1 cellular context compared by ENCODE assay signal in the genomic region with DNA sequence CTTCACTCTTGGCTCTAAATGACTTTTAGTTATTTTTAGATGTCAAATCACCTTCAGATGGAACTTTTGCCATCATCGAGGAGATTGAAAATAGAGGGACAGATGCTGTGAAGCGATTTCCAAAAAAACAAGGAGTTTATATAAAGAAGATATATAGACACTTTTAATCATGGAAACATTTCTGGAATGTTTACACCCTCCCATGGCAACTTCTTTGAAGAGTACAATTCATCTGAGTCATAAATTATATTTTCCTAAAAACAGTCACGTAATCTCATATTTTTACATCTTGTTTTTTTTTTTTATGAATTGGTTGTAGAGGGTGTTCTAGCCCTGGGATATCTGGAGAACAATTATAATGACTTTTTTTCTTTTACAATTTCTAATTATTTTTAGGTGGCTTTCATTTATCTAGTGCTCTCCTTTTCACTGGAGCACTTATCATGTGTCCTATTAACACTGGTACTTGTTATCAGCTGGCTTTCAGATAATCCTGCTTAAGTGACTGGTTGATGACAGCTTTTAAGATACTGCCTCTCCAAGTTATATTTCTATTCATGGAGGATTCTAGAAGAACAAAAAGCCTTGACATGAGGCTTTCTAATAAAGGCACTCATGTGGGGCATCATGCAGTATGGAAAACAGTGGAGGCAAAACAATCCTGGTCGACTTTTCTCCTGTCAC.
A peak's percentile ranks its signal among the peaks of the same experiment; 100 is the strongest.
TF ChIP-seq lines count a peak whose summit lies in the region.

No MANE protein-coding gene starts in this region.

TF ChIP-seq in endothelial cell of umbilical vein, 7 proteins besides CTCF, POLR2A, EP300 and RAD21:
- TF ChIP-seq FOS (IDR thresholded peaks at IDR 0.05; ENCODE audit: borderline replicate concordance, insufficient read depth, low read length): no peak
- TF ChIP-seq JUN (IDR thresholded peaks at IDR 0.05; ENCODE audit: borderline replicate concordance, insufficient read depth, insufficient read length, low read depth): peak; percentile 15
